ENCODE assay signal across 11 cellular contexts in genomic region chr6:135577059-135577538, GRCh38.
A peak's percentile ranks its signal among the peaks of the same experiment; 100 is the strongest.
DNase-seq lines count a peak whose midpoint lies in the region; ATAC-seq and TF ChIP-seq lines count a peak whose summit lies in the region.
"Had no signal": no experiment of that assay in that cellular context is flagged by ENCODE, and none has a peak within 500 bp of the region (broad histone marks: within the 10 kb centered on the region; RNA-seq: fewer than 3 reads in every experiment).

No MANE protein-coding gene starts in this region.

- H3K36me3 Mint-ChIP-seq in activated CD4-positive, alpha-beta T cell treated with anti-CD3 and anti-CD28 coated beads for 36 hours (ENCODE audit: low read depth), result no peaks in the 10 kb centered on the region
- H3K36me3 Mint-ChIP-seq in stimulated activated effector memory CD8-positive, alpha-beta T cell treated with anti-CD3 and anti-CD28 coated beads, Interleukin-12 subunit alpha, Interleukin-12 subunit beta, amount 100 ng/mL, for 72 hours, result peaks cover 10% of the 10 kb centered on the region

- H3K27me3 Mint-ChIP-seq in activated CD4-positive, alpha-beta T cell treated with anti-CD3 and anti-CD28 coated beads for 36 hours, result no peaks in the 10 kb centered on the region
- H3K27me3 Mint-ChIP-seq: effector memory CD8-positive, alpha-beta T cell had no signal

- CTCF ChIA-PET in activated CD4-positive, alpha-beta T cell treated with anti-CD3 and anti-CD28 coated beads for 36 hours (lab: Charles Lee), result interaction anchor here (0.6 to 1.5 kb wide), 7 partner anchors 9 to 96 kb away, joined by 3 to 10 read pairs (median 3); no protein-coding TSS in a partner anchor

- peaks cover 23% of the 10 kb centered on the region for H3K4me1 Mint-ChIP-seq in activated CD4-positive, alpha-beta T cell treated with anti-CD3 and anti-CD28 coated beads for 36 hours
- H3K4me1 Mint-ChIP-seq in stimulated activated effector memory CD8-positive, alpha-beta T cell treated with anti-CD3 and anti-CD28 coated beads, Interleukin-12 subunit alpha, Interleukin-12 subunit beta, amount 100 ng/mL, for 72 hours, result peaks cover 25% of the 10 kb centered on the region

- intact Hi-C loops in activated CD4-positive, alpha-beta T cell treated with anti-CD3 and anti-CD28 coated beads for 36 hours (cut with DNase I, micrococcal nuclease), result loop anchor here (1.0 to 5.0 kb wide), 6 partner anchors 28 to 65 kb away; no protein-coding TSS in a partner anchor
- intact Hi-C loops in mucosa of descending colon (cut with DNase I, micrococcal nuclease), result no loop called here

- H3K4me3 Mint-ChIP-seq in activated CD4-positive, alpha-beta T cell treated with anti-CD3 and anti-CD28 coated beads for 36 hours, result peak overlapping the region; percentile 8
- H3K4me3 Mint-ChIP-seq in stimulated activated effector memory CD8-positive, alpha-beta T cell treated with anti-CD3 and anti-CD28 coated beads, Interleukin-12 subunit alpha, Interleukin-12 subunit beta, amount 100 ng/mL, for 72 hours, result peak overlapping the region; percentile 30
- H3K4me3 Mint-ChIP-seq: effector memory CD8-positive, alpha-beta T cell had no signal

- TF ChIP-seq CTCF in mucosa of descending colon (IDR thresholded peaks at IDR 0.05), result no peak

- peak; percentile 94 for ATAC-seq in activated CD4-positive, alpha-beta T cell treated with anti-CD3 and anti-CD28 coated beads for 36 hours
- ATAC-seq in HG02623 (IDR thresholded peaks at IDR 0.05; ENCODE audit: unreplicated experiment) (peak; percentile 89), mucosa of descending colon (no peak)
- ATAC-seq in stimulated activated effector memory CD8-positive, alpha-beta T cell treated with anti-CD3 and anti-CD28 coated beads, Interleukin-12 subunit alpha, Interleukin-12 subunit beta, amount 100 ng/mL, for 72 hours, result peak; percentile 98
- ATAC-seq: effector memory CD8-positive, alpha-beta T cell; right lobe of liver had no signal

- no peak overlapping the region for H3K4me3 ChIP-seq in mucosa of descending colon
- H3K4me3 ChIP-seq: right lobe of liver had no signal

- no peaks in the 10 kb centered on the region for H3K36me3 ChIP-seq in mucosa of descending colon (ENCODE audit: low read depth)
- H3K36me3 ChIP-seq: right lobe of liver had no signal

- in situ Hi-C loops in G401 (cut with HindIII; ENCODE audit: low sequenced_read_pairs), result no loop called here

- peak overlapping the region; percentile 70 for H3K27ac Mint-ChIP-seq in activated CD4-positive, alpha-beta T cell treated with anti-CD3 and anti-CD28 coated beads for 36 hours
- H3K27ac Mint-ChIP-seq in stimulated activated effector memory CD8-positive, alpha-beta T cell treated with anti-CD3 and anti-CD28 coated beads, Interleukin-12 subunit alpha, Interleukin-12 subunit beta, amount 100 ng/mL, for 72 hours, result peak overlapping the region; percentile 84
- H3K27ac Mint-ChIP-seq: effector memory CD8-positive, alpha-beta T cell had no signal

- no peak for DNase-seq in activated CD4-positive, alpha-beta T cell treated with anti-CD3 and anti-CD28 coated beads for 36 hours
- DNase-seq in activated CD4-positive, alpha-beta T cell treated with anti-CD3 and anti-CD28 coated beads, Interleukin-2, amount 50 U/mL, for 1 hour, result no peak
- DNase-seq in Kasumi-1 (lab: John Stamatoyannopoulos, UW) (peak; percentile 61 to 79), G401 (ENCODE audit: low spot score) (no peak), mucosa of descending colon (no peak), NCI-H69 (lab: John Stamatoyannopoulos, UW) (no peak)
- DNase-seq in stimulated activated effector memory CD8-positive, alpha-beta T cell treated with anti-CD3 and anti-CD28 coated beads, Interleukin-12 subunit alpha, Interleukin-12 subunit beta, amount 100 ng/mL, for 72 hours (ENCODE audit: low spot score in 2 of 2), result no peak
- DNase-seq: effector memory CD8-positive, alpha-beta T cell; kidney; right lobe of liver had no signal

- POLR2A ChIA-PET in activated CD4-positive, alpha-beta T cell treated with anti-CD3 and anti-CD28 coated beads for 36 hours (lab: Charles Lee), result interaction anchor here (1.0 to 1.3 kb wide), 3 partner anchors 10 to 79 kb away, joined by 3 to 6 read pairs (median 4); partner anchors contain the start of gene AHI1

- no peaks in the 10 kb centered on the region for H3K4me1 ChIP-seq in mucosa of descending colon (ENCODE audit: low read depth)
- H3K4me1 ChIP-seq: right lobe of liver had no signal

- no peaks in the 10 kb centered on the region for H3K9me3 ChIP-seq in mucosa of descending colon
- H3K9me3 ChIP-seq: right lobe of liver had no signal

- no peaks in the 10 kb centered on the region for H3K9me3 Mint-ChIP-seq in activated CD4-positive, alpha-beta T cell treated with anti-CD3 and anti-CD28 coated beads for 36 hours (ENCODE audit: low read depth)
- H3K9me3 Mint-ChIP-seq in stimulated activated effector memory CD8-positive, alpha-beta T cell treated with anti-CD3 and anti-CD28 coated beads, Interleukin-12 subunit alpha, Interleukin-12 subunit beta, amount 100 ng/mL, for 72 hours, result no peaks in the 10 kb centered on the region
- H3K9me3 Mint-ChIP-seq: effector memory CD8-positive, alpha-beta T cell had no signal

Comparison
In these comparisons a context has a peak if more than half of its experiments do, and no peak if none do; other contexts are left out.
1. DNase-seq: peak in Kasumi-1 (2 of 2); none in activated CD4-positive, alpha-beta T cell treated with anti-CD3 and anti-CD28 coated beads for 36 hours (single experiment), activated CD4-positive, alpha-beta T cell treated with anti-CD3 and anti-CD28 coated beads, Interleukin-2, amount 50 U/mL, for 1 hour (single experiment), stimulated activated effector memory CD8-positive, alpha-beta T cell treated with anti-CD3 and anti-CD28 coated beads, Interleukin-12 subunit alpha, Interleukin-12 subunit beta, amount 100 ng/mL, for 72 hours (0 of 2), G401 (single experiment), mucosa of descending colon (0 of 3) and NCI-H69 (single experiment).
2. intact Hi-C loops: an anchor here in activated CD4-positive, alpha-beta T cell treated with anti-CD3 and anti-CD28 coated beads for 36 hours (1.0 to 5.0 kb wide); none called in mucosa of descending colon.